ENCODE assay signal across 10 cellular contexts in the genomic region with DNA sequence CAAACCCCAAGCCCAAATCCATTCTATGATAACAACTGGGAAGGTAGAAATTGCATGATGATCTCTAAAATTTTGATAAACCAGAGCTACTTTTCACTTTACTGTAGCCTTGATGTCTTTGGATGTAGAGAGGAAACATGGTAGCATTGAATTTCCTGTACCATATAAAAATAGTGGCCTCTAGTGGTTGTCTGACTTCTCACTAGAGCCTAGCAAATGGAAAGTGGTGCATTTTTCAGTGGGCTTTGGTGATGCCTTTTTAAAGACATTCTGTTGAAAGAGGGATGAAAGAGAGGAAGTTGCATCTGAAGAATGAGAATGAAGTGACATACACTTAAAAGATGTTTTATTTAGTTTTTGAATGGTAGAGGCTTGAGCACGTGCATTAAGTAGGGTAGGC.
DNase-seq lines count a peak whose midpoint lies in the region; ATAC-seq, FAIRE-seq and TF ChIP-seq lines count a peak whose summit lies in the region.
"Had no signal": no experiment of that assay in that cellular context is flagged by ENCODE, and none has a peak within 500 bp of the region (broad histone marks: within the 10 kb centered on the region; RNA-seq: fewer than 3 reads in every experiment).

No MANE protein-coding gene starts in this region.

- H3K4me1 ChIP-seq in A549 (no peaks in the 10 kb centered on the region), fibroblast of lung (ENCODE audit: control insufficient read depth, extremely low read depth, insufficient read depth, low read length) (no peaks in the 10 kb centered on the region), gastrocnemius medialis (no peaks in the 10 kb centered on the region), Peyer's patch (no peaks in the 10 kb centered on the region)

- H3K9ac ChIP-seq in fibroblast of lung (ENCODE audit: insufficient read depth, low read length), result no peak overlapping the region

- in situ Hi-C loops in gastrocnemius medialis (cut with MboI; ENCODE audit: low sequenced_read_pairs in 4 of 4), result no loop called here

- H3K36me3 ChIP-seq in fibroblast of lung (ENCODE audit: control insufficient read depth, insufficient read depth, low read length), result no peaks in the 10 kb centered on the region
- no peaks in the 10 kb centered on the region for H3K36me3 ChIP-seq in gastrocnemius medialis
- H3K36me3 ChIP-seq in Peyer's patch, result no peaks in the 10 kb centered on the region

- H3K4me3 ChIP-seq in A549 (no peak overlapping the region), fibroblast of lung (replicated peaks in 1 of 4; ENCODE audit: control extremely low read depth in 1 of 4, insufficient read depth in 1 of 4, low read depth in 3 of 4, low read length in 4 of 4) (no peak overlapping the region), gastrocnemius medialis (no peak overlapping the region), Peyer's patch (no peak overlapping the region)

- H3K4me2 ChIP-seq in A549, result no peak overlapping the region
- H3K4me2 ChIP-seq in fibroblast of lung (ENCODE audit: extremely low read depth, insufficient read depth, low read length), result no peak overlapping the region

- TF ChIP-seq EP300 in A549 (IDR thresholded peaks at IDR 0.05), result no peak

- H3K79me2 ChIP-seq in fibroblast of lung (ENCODE audit: control insufficient read depth, insufficient read depth, low read length), result no peaks in the 10 kb centered on the region

- H4K20me1 ChIP-seq in fibroblast of lung (ENCODE audit: control insufficient read depth, extremely low read depth, insufficient read depth, low read length), result no peaks in the 10 kb centered on the region

- peak; percentile 2 to 26 for DNase-seq in A549 (ENCODE audit: low read depth in 1 of 2, low spot score in 1 of 2)
- peak; percentile 18 for DNase-seq in NCI-H69 (lab: John Stamatoyannopoulos, UW)
- DNase-seq in fibroblast of lung (ENCODE audit: low read depth in 2 of 2), result peak; percentile 22 to 55
- no peak for DNase-seq in stimulated activated CD4-positive, alpha-beta T cell treated with anti-CD3 and anti-CD28 coated beads, Interleukin-4, amount 100 ng/mL, for 1 hour
- DNase-seq in DMS114 treated with DMSO at 0.1 percent for 48 hours (lab: John Stamatoyannopoulos, UW; ENCODE audit: unreplicated experiment), result no peak
- DNase-seq in gastrocnemius medialis, result no peak
- DNase-seq in Peyer's patch, result no peak
- DNase-seq: activated naive CD8-positive, alpha-beta T cell treated with anti-CD3 and anti-CD28 coated beads, Interleukin-2, amount 10 ng/mL, durations not matched to agents 7 days and 5 days; naive B cell had no signal

- H3K9me3 ChIP-seq in A549 (no peaks in the 10 kb centered on the region), fibroblast of lung (ENCODE audit: control insufficient read depth, insufficient read depth, low read depth, low read length) (no peaks in the 10 kb centered on the region), gastrocnemius medialis (no peaks in the 10 kb centered on the region), Peyer's patch (no peaks in the 10 kb centered on the region)

- TF ChIP-seq CTCF in A549 (IDR thresholded peaks at IDR 0.05) (0 out of 3 replicates have a peak, but pooled peaks have one; percentile 18), fibroblast of lung (conservative IDR thresholded peaks at IDR 0.05 in 1 of 2, IDR thresholded peaks at IDR 0.05 in 1 of 2; ENCODE audit: low read depth in 1 of 2, low read length in 2 of 2) (peak; percentile 35 to 55), gastrocnemius medialis (IDR thresholded peaks at IDR 0.05 in 4 of 5, conservative IDR thresholded peaks at IDR 0.05 in 1 of 5) (no peak), Peyer's patch (IDR thresholded peaks at IDR 0.05) (peak in 3 of 6 experiments; percentile 18 to 22 (median 18))

- FAIRE-seq in A549 (lab: Jason Lieb, UNC), result no peak

- 19% methylated on average over 1 of the region's 1 CpG for WGBS in A549 (ENCODE audit: missing lambda C conversion rate)

- intact Hi-C loops in gastrocnemius medialis (cut with DNase I; ENCODE audit: low total_unique reads), result no loop called here

- TF ChIP-seq RAD21 in A549 (conservative IDR thresholded peaks at IDR 0.05 in 1 of 2, IDR thresholded peaks at IDR 0.05 in 1 of 2), result peak in 1 of 2 experiments; percentile 38; a peak in 2 of 5 replicates

- no peak overlapping the region for H2AFZ ChIP-seq in fibroblast of lung (ENCODE audit: low read length)

- no peak for TF ChIP-seq POLR2A in A549 (IDR thresholded peaks at IDR 0.05; ENCODE audit: low read length)
- TF ChIP-seq POLR2A in gastrocnemius medialis (IDR thresholded peaks at IDR 0.05), result no peak
- TF ChIP-seq POLR2A in Peyer's patch (IDR thresholded peaks at IDR 0.05), result no peak

- ATAC-seq in A549 (peak in 1 of 2 experiments; percentile 70; a peak in 2 of 6 replicates), GM18519 (IDR thresholded peaks at IDR 0.05; ENCODE audit: low FRiP score, unreplicated experiment) (peak; percentile 63), gastrocnemius medialis (no peak)

- POLR2A ChIA-PET in A549 (lab: Yijun Ruan, JAX), result no interaction called here

- no peak overlapping the region for H3K27ac ChIP-seq in A549
- H3K27ac ChIP-seq in fibroblast of lung (ENCODE audit: insufficient read depth, low read length), result no peak overlapping the region
- no peak overlapping the region for H3K27ac ChIP-seq in gastrocnemius medialis
- no peak overlapping the region for H3K27ac ChIP-seq in Peyer's patch

- CTCF ChIA-PET in A549 (lab: Yijun Ruan, JAX), result no interaction called here

- H3K27me3 ChIP-seq in fibroblast of lung (ENCODE audit: control insufficient read depth, insufficient read depth, low read length), result no peaks in the 10 kb centered on the region
- no peaks in the 10 kb centered on the region for H3K27me3 ChIP-seq in gastrocnemius medialis
- no peaks in the 10 kb centered on the region for H3K27me3 ChIP-seq in Peyer's patch

TF ChIP-seq in A549, 52 proteins besides CTCF, POLR2A, EP300 and RAD21:
- TF ChIP-seq CBX8 (IDR thresholded peaks at IDR 0.05) (no peak), ZFP36 (IDR thresholded peaks at IDR 0.05; ENCODE audit: borderline replicate concordance, partially characterized antibody) (no peak), RCOR1 (IDR thresholded peaks at IDR 0.05; ENCODE audit: low read depth, low read length) (no peak), ESRRA (IDR thresholded peaks at IDR 0.05; ENCODE audit: borderline replicate concordance, low read length) (no peak), JUN (IDR thresholded peaks at IDR 0.05) (no peak), CHD2 (IDR thresholded peaks at IDR 0.05; ENCODE audit: low read length, partially characterized antibody) (no peak), SREBF2 (IDR thresholded peaks at IDR 0.05) (no peak), FOSB (CRISPR knock-in tag; IDR thresholded peaks at IDR 0.05) (no peak), NFE2L2 (conservative IDR thresholded peaks at IDR 0.05; ENCODE audit: low read length) (no peak), RARB (CRISPR knock-in tag; IDR thresholded peaks at IDR 0.05) (no peak), BHLHE40 (IDR thresholded peaks at IDR 0.05; ENCODE audit: low read depth, low read length) (no peak), ZSCAN20 (CRISPR knock-in tag; IDR thresholded peaks at IDR 0.05) (no peak), CEBPB (IDR thresholded peaks at IDR 0.05) (no peak), HOXA7 (CRISPR knock-in tag; IDR thresholded peaks at IDR 0.05) (no peak), ZC3H11A (IDR thresholded peaks at IDR 0.05) (no peak), TP53 (CRISPR knock-in tag; IDR thresholded peaks at IDR 0.05) (no peak)
- TF ChIP-seq, protein P1, sequence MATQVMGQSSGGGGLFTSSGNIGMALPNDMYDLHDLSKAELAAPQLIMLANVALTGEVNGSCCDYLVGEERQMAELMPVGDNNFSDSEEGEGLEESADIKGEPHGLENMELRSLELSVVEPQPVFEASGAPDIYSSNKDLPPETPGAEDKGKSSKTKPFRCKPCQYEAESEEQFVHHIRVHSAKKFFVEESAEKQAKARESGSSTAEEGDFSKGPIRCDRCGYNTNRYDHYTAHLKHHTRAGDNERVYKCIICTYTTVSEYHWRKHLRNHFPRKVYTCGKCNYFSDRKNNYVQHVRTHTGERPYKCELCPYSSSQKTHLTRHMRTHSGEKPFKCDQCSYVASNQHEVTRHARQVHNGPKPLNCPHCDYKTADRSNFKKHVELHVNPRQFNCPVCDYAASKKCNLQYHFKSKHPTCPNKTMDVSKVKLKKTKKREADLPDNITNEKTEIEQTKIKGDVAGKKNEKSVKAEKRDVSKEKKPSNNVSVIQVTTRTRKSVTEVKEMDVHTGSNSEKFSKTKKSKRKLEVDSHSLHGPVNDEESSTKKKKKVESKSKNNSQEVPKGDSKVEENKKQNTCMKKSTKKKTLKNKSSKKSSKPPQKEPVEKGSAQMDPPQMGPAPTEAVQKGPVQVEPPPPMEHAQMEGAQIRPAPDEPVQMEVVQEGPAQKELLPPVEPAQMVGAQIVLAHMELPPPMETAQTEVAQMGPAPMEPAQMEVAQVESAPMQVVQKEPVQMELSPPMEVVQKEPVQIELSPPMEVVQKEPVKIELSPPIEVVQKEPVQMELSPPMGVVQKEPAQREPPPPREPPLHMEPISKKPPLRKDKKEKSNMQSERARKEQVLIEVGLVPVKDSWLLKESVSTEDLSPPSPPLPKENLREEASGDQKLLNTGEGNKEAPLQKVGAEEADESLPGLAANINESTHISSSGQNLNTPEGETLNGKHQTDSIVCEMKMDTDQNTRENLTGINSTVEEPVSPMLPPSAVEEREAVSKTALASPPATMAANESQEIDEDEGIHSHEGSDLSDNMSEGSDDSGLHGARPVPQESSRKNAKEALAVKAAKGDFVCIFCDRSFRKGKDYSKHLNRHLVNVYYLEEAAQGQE (IDR thresholded peaks at IDR 0.05), result no peak
- TF ChIP-seq, protein P2, sequence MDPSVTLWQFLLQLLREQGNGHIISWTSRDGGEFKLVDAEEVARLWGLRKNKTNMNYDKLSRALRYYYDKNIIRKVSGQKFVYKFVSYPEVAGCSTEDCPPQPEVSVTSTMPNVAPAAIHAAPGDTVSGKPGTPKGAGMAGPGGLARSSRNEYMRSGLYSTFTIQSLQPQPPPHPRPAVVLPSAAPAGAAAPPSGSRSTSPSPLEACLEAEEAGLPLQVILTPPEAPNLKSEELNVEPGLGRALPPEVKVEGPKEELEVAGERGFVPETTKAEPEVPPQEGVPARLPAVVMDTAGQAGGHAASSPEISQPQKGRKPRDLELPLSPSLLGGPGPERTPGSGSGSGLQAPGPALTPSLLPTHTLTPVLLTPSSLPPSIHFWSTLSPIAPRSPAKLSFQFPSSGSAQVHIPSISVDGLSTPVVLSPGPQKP (IDR thresholded peaks at IDR 0.05; ENCODE audit: low read depth, low read length), result no peak

Comparison
In these comparisons a context has a peak if more than half of its experiments do, and no peak if none do; other contexts are left out.
1. DNase-seq: peak in A549 (2 of 2), NCI-H69 (single experiment) and fibroblast of lung (2 of 2); none in stimulated activated CD4-positive, alpha-beta T cell treated with anti-CD3 and anti-CD28 coated beads, Interleukin-4, amount 100 ng/mL, for 1 hour (single experiment), DMS114 treated with DMSO at 0.1 percent for 48 hours (single experiment), gastrocnemius medialis (0 of 2) and Peyer's patch (0 of 3).
2. CTCF ChIP-seq: peak in A549 (single experiment) and fibroblast of lung (2 of 2); none in gastrocnemius medialis (0 of 5).